In genomic region chr4:3660086-3660927, GRCh38 we compare ENCODE assay signal across 10 cellular contexts.
DNase-seq lines count a peak whose midpoint lies in the region; TF ChIP-seq lines count a peak whose summit lies in the region.
"Had no signal": no experiment of that assay in that cellular context is flagged by ENCODE, and none has a peak within 500 bp of the region (broad histone marks: within the 10 kb centered on the region; RNA-seq: fewer than 3 reads in every experiment).

No MANE protein-coding gene starts in this region.

- H2AFZ ChIP-seq in PC-9 = no peak overlapping the region

- no peaks in the 10 kb centered on the region for H3K9me2 ChIP-seq in PC-9 (ENCODE audit: insufficient read depth)

- no peaks in the 10 kb centered on the region for H3F3A ChIP-seq in PC-9 (ENCODE audit: insufficient read depth, low read depth)

- peaks cover 23% of the 10 kb centered on the region for H3K4me1 Mint-ChIP-seq in neural crest cell

- H3K4me2 ChIP-seq in PC-9 = no peak overlapping the region

- H3K9me3 Mint-ChIP-seq in neural crest cell = no peaks in the 10 kb centered on the region
- H3K9me3 Mint-ChIP-seq: CD4-positive, alpha-beta T cell had no signal

- H3K4me3 ChIP-seq in Peyer's patch (no peak overlapping the region), PC-9 (no peak overlapping the region)

- no TSS peak for BruUV-seq in PC-9 (replicated peaks; lab: Mats Ljungman, UMichigan)

- H3K27me3 ChIP-seq in Peyer's patch (no peaks in the 10 kb centered on the region), PC-9 (ENCODE audit: insufficient read depth, low read depth) (peaks cover 97% of the 10 kb centered on the region)

- TF ChIP-seq POLR2A in Peyer's patch (IDR thresholded peaks at IDR 0.05) = no peak

- H3K79me2 ChIP-seq in PC-9 (ENCODE audit: low read depth) = no peaks in the 10 kb centered on the region

- H3K9me3 ChIP-seq in Peyer's patch (no peaks in the 10 kb centered on the region), PC-9 (ENCODE audit: insufficient read depth, low read depth) (no peaks in the 10 kb centered on the region)

- intact Hi-C loops in PC-9 (cut with micrococcal nuclease; ENCODE audit: unreplicated experiment) = no loop called here

- TF ChIP-seq CTCF in neural crest cell (conservative IDR thresholded peaks at IDR 0.05) (no peak), Peyer's patch (IDR thresholded peaks at IDR 0.05) (no peak), PC-9 (conservative IDR thresholded peaks at IDR 0.05) (no peak)

- H3K4me1 ChIP-seq in Peyer's patch (no peaks in the 10 kb centered on the region), PC-9 (replicated peaks; ENCODE audit: insufficient read depth) (no peaks in the 10 kb centered on the region)

- CTCF ChIA-PET in PC-9 (lab: Charles Lee) = no interaction called here

- no peaks in the 10 kb centered on the region for H3K36me3 Mint-ChIP-seq in neural crest cell (ENCODE audit: low read depth)

- no peaks in the 10 kb centered on the region for H4K20me1 ChIP-seq in PC-9 (ENCODE audit: insufficient read depth)

- H3K27me3 Mint-ChIP-seq in neural crest cell (ENCODE audit: low read depth) = peaks cover 3% of the 10 kb centered on the region

- H3K36me3 ChIP-seq in Peyer's patch (no peaks in the 10 kb centered on the region), PC-9 (ENCODE audit: low read depth) (no peaks in the 10 kb centered on the region)

- H3K27ac Mint-ChIP-seq in neural crest cell (ENCODE audit: unreplicated experiment) = peak overlapping the region; percentile 81
- H3K27ac Mint-ChIP-seq: CD4-positive, alpha-beta T cell had no signal

- POLR2A ChIA-PET in PC-9 (lab: Charles Lee; ENCODE audit: unreplicated experiment) = no interaction called here

- DNase-seq in DMS 273 (lab: John Stamatoyannopoulos, UW; ENCODE audit: unreplicated experiment) (peak; percentile 85), NCI-H1092 (lab: John Stamatoyannopoulos, UW) (peak; percentile 88), amygdala (lab: John Stamatoyannopoulos, UW) (peak in 40 of 56 donors; percentile 6 to 75 (median 34)), neural crest cell (ENCODE audit: low read depth, low spot score) (no peak), Peyer's patch (no peak), PC-9 (no peak), T1000 (lab: John Stamatoyannopoulos, UW) (no peak)
- DNase-seq: activated naive CD4-positive, alpha-beta T cell treated with Interleukin-2 at 50 U/mL for 16 hours; CD4-positive, alpha-beta T cell; erythroblast had no signal

- H3K4me3 Mint-ChIP-seq in neural crest cell = no peak overlapping the region
- H3K4me3 Mint-ChIP-seq: CD4-positive, alpha-beta T cell had no signal

- H3K27ac ChIP-seq in Peyer's patch = no peak overlapping the region
- no peak overlapping the region for H3K27ac ChIP-seq in PC-9

Comparison
In these comparisons a context has a peak if more than half of its experiments do, and no peak if none do; other contexts are left out.
1. DNase-seq: peak in DMS 273 (single experiment), NCI-H1092 (single experiment) and amygdala (40 of 56); none in neural crest cell (single experiment), Peyer's patch (0 of 3), PC-9 (0 of 2) and T1000 (single experiment).